Comparison of ENCODE assay signal across 8 cellular contexts in genomic region chr17:81635431-81635830, GRCh38. TPM values are rescaled to one million over a fixed set of nuclear protein-coding genes. Genes with fewer than 3 reads are reported as not detected.
DNase-seq lines count a peak whose midpoint lies in the region; ATAC-seq, FAIRE-seq and TF ChIP-seq lines count a peak whose summit lies in the region.

No MANE protein-coding gene starts in this region.

- no peak for TF ChIP-seq CTCF in A549 (IDR thresholded peaks at IDR 0.05)
- no peak for TF ChIP-seq CTCF in HL-60 (IDR thresholded peaks at IDR 0.05; ENCODE audit: insufficient read depth, low read length)
- TF ChIP-seq CTCF in brain (conservative IDR thresholded peaks at IDR 0.05): no peak

- no peaks in the 10 kb centered on the region for H3K27me3 ChIP-seq in HL-60 (ENCODE audit: insufficient read depth, poor library complexity, severe bottlenecking)

- TF ChIP-seq POLR2A in A549 (IDR thresholded peaks at IDR 0.05; ENCODE audit: low read length): no peak

- peak overlapping the region in 4 of 5 experiments; percentile 93 to 97 (median 97) for H3K27ac Mint-ChIP-seq in brain
- no peak overlapping the region for H3K27ac Mint-ChIP-seq in memory B cell

- H3K9me3 Mint-ChIP-seq in brain: peaks cover 0 to 3% (median 0%) of the 10 kb centered on the region in 5 experiments
- no peaks in the 10 kb centered on the region for H3K9me3 Mint-ChIP-seq in memory B cell

- peaks cover 19% of the 10 kb centered on the region for H3K4me1 ChIP-seq in A549

- DNase-seq in A549 (ENCODE audit: low read depth in 1 of 2, low spot score in 1 of 2): no peak
- no peak for DNase-seq in HL-60 (ENCODE audit: low read depth in 1 of 2, low spot score in 1 of 2)
- no peak for DNase-seq in memory B cell (ENCODE audit: low spot score in 2 of 2)
- DNase-seq in NCI-H2227 (lab: John Stamatoyannopoulos, UW; ENCODE audit: unreplicated experiment): no peak
- no peak for DNase-seq in NCI-H1092 treated with DMSO at 0.1 percent for 48 hours (lab: John Stamatoyannopoulos, UW)
- DNase-seq in epidermal melanocyte (ENCODE audit: insufficient read length, low spot score): no peak

- no peak for TF ChIP-seq RAD21 in A549 (conservative IDR thresholded peaks at IDR 0.05 in 1 of 2, IDR thresholded peaks at IDR 0.05 in 1 of 2)

- WGBS in A549 (ENCODE audit: missing lambda C conversion rate): 70% methylated on average over 5 of the region's 5 CpGs

- H3K36me3 Mint-ChIP-seq in brain: peaks cover 9% of the 10 kb centered on the region
- H3K36me3 Mint-ChIP-seq in memory B cell: peaks cover 2% of the 10 kb centered on the region

- H3K27me3 Mint-ChIP-seq in brain: peaks cover 4% of the 10 kb centered on the region
- no peaks in the 10 kb centered on the region for H3K27me3 Mint-ChIP-seq in memory B cell

- peak overlapping the region; percentile 93 to 98 (median 96) for H3K4me3 Mint-ChIP-seq in brain
- H3K4me3 Mint-ChIP-seq in memory B cell: peak overlapping the region; percentile 97

- ATAC-seq in A549 (peak in 1 of 2 experiments; percentile 14; a peak in 3 of 6 replicates), memory B cell (ENCODE audit: low read depth) (no peak), GM21526 (IDR thresholded peaks at IDR 0.05; ENCODE audit: low FRiP score, unreplicated experiment) (no peak)

- no peak for FAIRE-seq in A549 (lab: Jason Lieb, UNC)

- H3K9me3 ChIP-seq in A549: no peaks in the 10 kb centered on the region

- TF ChIP-seq EP300 in A549 (IDR thresholded peaks at IDR 0.05): no peak

- CTCF ChIA-PET in A549 (lab: Yijun Ruan, JAX): interaction anchor here (1.0 to 2.2 kb wide), 2 partner anchors 20 to 34 kb away, joined by 4 to 10 read pairs; no protein-coding TSS in a partner anchor

- POLR2A ChIA-PET in A549 (lab: Yijun Ruan, JAX): interaction anchor here (0.6 kb wide), 1 partner anchor 327 kb away, joined by 3 read pairs; no protein-coding TSS in a partner anchor

- H3K27ac ChIP-seq in A549 (peak overlapping the region; percentile 97; a peak in 5 of 6 replicates), HL-60 (replicated peaks) (no peak overlapping the region)

- peak overlapping the region; percentile 79 for H3K4me3 ChIP-seq in A549
- H3K4me3 ChIP-seq in HL-60 (replicated peaks; ENCODE audit: insufficient read depth, low read length): peak overlapping the region; percentile 95

- H3K4me2 ChIP-seq in A549: peak overlapping the region; percentile 88

- H3K4me1 Mint-ChIP-seq in brain (peaks cover 26% of the 10 kb centered on the region), memory B cell (peaks cover 14% of the 10 kb centered on the region)

TF ChIP-seq in A549, 52 proteins besides CTCF, POLR2A, EP300 and RAD21:
- TF ChIP-seq FOSL2 (IDR thresholded peaks at IDR 0.05): no peak
- TF ChIP-seq FOSL2 (CRISPR knock-in tag; IDR thresholded peaks at IDR 0.05): peak; percentile 40; the same call in 1 of the 2 replicates
- TF ChIP-seq MAFK (IDR thresholded peaks at IDR 0.05; ENCODE audit: partially characterized antibody): no peak

RNA-seq across cellular contexts. Expression of gene NPLOC4, which starts 1.5 kb away (rescaled TPM):
- polyA plus RNA-seq in A549 (2011; rRNA removed) (101 and 130 TPM in 2 replicates), A549 (2017; fragmentation: RNase III; extraction: RNeasy Plus Mini Kit Qiagen cat#74134 plus additional on column Dnase treatment) (91.1 to 98.5 TPM (median 92.2 TPM) in 3 replicates), brain (ENCODE audit: insufficient read depth, low read depth, low replicate concordance) (55.3 TPM)
- polyA plus RNA-seq in A549 (2012; cell fraction: cytosol; rRNA removed): 115 and 145 TPM in 2 replicates
- polyA plus RNA-seq in A549 (2012; cell fraction: nucleus; rRNA removed): 218 and 236 TPM in 2 replicates
- polyA minus RNA-seq in A549 (2011; rRNA and poly(A)+ RNA removed): 165 and 281 TPM in 2 replicates

RNA-seq across cellular contexts. Expression of gene TSPAN10, which starts 1.6 kb away (rescaled TPM):
- polyA plus RNA-seq in A549 (2011; rRNA removed) (1.4 and 1.7 TPM in 2 replicates), A549 (2017; fragmentation: RNase III; extraction: RNeasy Plus Mini Kit Qiagen cat#74134 plus additional on column Dnase treatment) (5.4 to 7.1 TPM (median 6.3 TPM) in 3 replicates), brain (ENCODE audit: insufficient read depth, low read depth, low replicate concordance) (1.5 TPM)
- 1.9 and 3.2 TPM in 2 replicates for polyA plus RNA-seq in A549 (2012; cell fraction: cytosol; rRNA removed)
- polyA plus RNA-seq in A549 (2012; cell fraction: nucleus; rRNA removed): 6.9 and 10.5 TPM in 2 replicates
- polyA minus RNA-seq in A549 (2011; rRNA and poly(A)+ RNA removed): 1.3 and 1.4 TPM in 2 replicates

RNA-seq across cellular contexts. Expression of gene PDE6G, which starts 20.9 kb away (rescaled TPM):
- polyA plus RNA-seq in A549 (2011; rRNA removed) (1.0 and 1.2 TPM in 2 replicates), A549 (2017; fragmentation: RNase III; extraction: RNeasy Plus Mini Kit Qiagen cat#74134 plus additional on column Dnase treatment) (0.90 to 2.0 TPM (median 1.2 TPM) in 3 replicates), brain (ENCODE audit: insufficient read depth, low read depth, low replicate concordance) (not detected)
- polyA plus RNA-seq in A549 (2012; cell fraction: cytosol; rRNA removed): 1.5 and 3.3 TPM in 2 replicates
- 2.0 and 3.5 TPM in 2 replicates for polyA plus RNA-seq in A549 (2012; cell fraction: nucleus; rRNA removed)
- polyA minus RNA-seq in A549 (2011; rRNA and poly(A)+ RNA removed): 1.0 and 3.3 TPM in 2 replicates

RNA-seq across cellular contexts. Expression of gene OXLD1, which starts 31.0 kb away (rescaled TPM):
- polyA plus RNA-seq in A549 (2011; rRNA removed): 34.6 and 38.7 TPM in 2 replicates
- polyA plus RNA-seq in A549 (2012; cell fraction: cytosol; rRNA removed): 109 and 124 TPM in 2 replicates
- polyA plus RNA-seq in A549 (2012; cell fraction: nucleus; rRNA removed): 94.2 and 127 TPM in 2 replicates
- 43.9 to 47.7 TPM (median 47.1 TPM) in 3 replicates for polyA plus RNA-seq in A549 (2017; fragmentation: RNase III; extraction: RNeasy Plus Mini Kit Qiagen cat#74134 plus additional on column Dnase treatment)
- polyA minus RNA-seq in A549 (2011; rRNA and poly(A)+ RNA removed): 7.2 and 7.7 TPM in 2 replicates
- polyA plus RNA-seq in brain (ENCODE audit: insufficient read depth, low read depth, low replicate concordance): 32.6 TPM

RNA-seq across cellular contexts. Expression of gene CCDC137, which starts 31.1 kb away (rescaled TPM):
- polyA plus RNA-seq in A549 (2011; rRNA removed): 16.6 and 22.6 TPM in 2 replicates
- 53.4 and 55.6 TPM in 2 replicates for polyA plus RNA-seq in A549 (2012; cell fraction: cytosol; rRNA removed)
- polyA plus RNA-seq in A549 (2012; cell fraction: nucleus; rRNA removed): 43.4 and 48.9 TPM in 2 replicates
- polyA plus RNA-seq in A549 (2017; fragmentation: RNase III; extraction: RNeasy Plus Mini Kit Qiagen cat#74134 plus additional on column Dnase treatment): 55.0 to 59.7 TPM (median 55.6 TPM) in 3 replicates
- 5.5 TPM in 2 replicates for polyA minus RNA-seq in A549 (2011; rRNA and poly(A)+ RNA removed)
- polyA plus RNA-seq in brain (ENCODE audit: insufficient read depth, low read depth, low replicate concordance): 19.4 TPM
